2 cellular contexts compared by ENCODE assay signal in genomic region chr2:9057939-9058761, GRCh38.
TF ChIP-seq lines count a peak whose summit lies in the region.

No MANE protein-coding gene starts in this region.

TF ChIP-seq in SK-N-SH, 30 proteins besides CTCF, POLR2A, EP300 and RAD21 (continued from another document):
- no peak for TF ChIP-seq IRF3 (IDR thresholded peaks at IDR 0.05; ENCODE audit: low read depth, low read length)
- no peak for TF ChIP-seq PBX3 (IDR thresholded peaks at IDR 0.05)
- no peak for TF ChIP-seq RCOR1 (IDR thresholded peaks at IDR 0.05; ENCODE audit: low read length)
- TF ChIP-seq FOSL2 (IDR thresholded peaks at IDR 0.05; ENCODE audit: borderline replicate concordance, low read depth): no peak
- no peak for TF ChIP-seq GATA2 (CRISPR knock-in tag; IDR thresholded peaks at IDR 0.05)
- TF ChIP-seq JUND (IDR thresholded peaks at IDR 0.05): no peak
- no peak for TF ChIP-seq RFX5 (IDR thresholded peaks at IDR 0.05; ENCODE audit: low read length)
- no peak for TF ChIP-seq NRF1 (IDR thresholded peaks at IDR 0.05; ENCODE audit: low read depth, low read length)
- TF ChIP-seq SIN3A (IDR thresholded peaks at IDR 0.05; ENCODE audit: borderline replicate concordance, low read depth, low read length): no peak
- TF ChIP-seq MXI1 (IDR thresholded peaks at IDR 0.05; ENCODE audit: low read depth, low read length): no peak
- TF ChIP-seq RXRA (IDR thresholded peaks at IDR 0.05; ENCODE audit: borderline replicate concordance, low read depth): no peak
- TF ChIP-seq ELF1 (IDR thresholded peaks at IDR 0.05): no peak

TF ChIP-seq in SK-N-SH treated with all-trans-retinoic acid at 6 μM for 48 hours, 23 proteins besides CTCF, POLR2A, EP300 and RAD21 (continued from another document):
- TF ChIP-seq POU6F1 (CRISPR knock-in tag; IDR thresholded peaks at IDR 0.05; ENCODE audit: borderline replicate concordance, low read depth): no peak
- no peak for TF ChIP-seq ZFP30 (CRISPR knock-in tag; IDR thresholded peaks at IDR 0.05)
- no peak for TF ChIP-seq TOX (CRISPR knock-in tag; IDR thresholded peaks at IDR 0.05; ENCODE audit: borderline replicate concordance)
- TF ChIP-seq ZNF565 (CRISPR knock-in tag; conservative IDR thresholded peaks at IDR 0.05; ENCODE audit: low read depth): no peak
- TF ChIP-seq ISL1 (CRISPR knock-in tag; IDR thresholded peaks at IDR 0.05): no peak
- no peak for TF ChIP-seq ZNF8 (CRISPR knock-in tag; IDR thresholded peaks at IDR 0.05)
- no peak for TF ChIP-seq ARNTL (CRISPR knock-in tag; IDR thresholded peaks at IDR 0.05; ENCODE audit: borderline replicate concordance, low read depth)
- TF ChIP-seq ZC3H10 (CRISPR knock-in tag; IDR thresholded peaks at IDR 0.05): no peak
- TF ChIP-seq PATZ1 (CRISPR knock-in tag; IDR thresholded peaks at IDR 0.05; ENCODE audit: borderline replicate concordance): no peak
- TF ChIP-seq OSR1 (CRISPR knock-in tag; IDR thresholded peaks at IDR 0.05): no peak
